Comparison of ENCODE assay signal across 13 cellular contexts in the genomic region with DNA sequence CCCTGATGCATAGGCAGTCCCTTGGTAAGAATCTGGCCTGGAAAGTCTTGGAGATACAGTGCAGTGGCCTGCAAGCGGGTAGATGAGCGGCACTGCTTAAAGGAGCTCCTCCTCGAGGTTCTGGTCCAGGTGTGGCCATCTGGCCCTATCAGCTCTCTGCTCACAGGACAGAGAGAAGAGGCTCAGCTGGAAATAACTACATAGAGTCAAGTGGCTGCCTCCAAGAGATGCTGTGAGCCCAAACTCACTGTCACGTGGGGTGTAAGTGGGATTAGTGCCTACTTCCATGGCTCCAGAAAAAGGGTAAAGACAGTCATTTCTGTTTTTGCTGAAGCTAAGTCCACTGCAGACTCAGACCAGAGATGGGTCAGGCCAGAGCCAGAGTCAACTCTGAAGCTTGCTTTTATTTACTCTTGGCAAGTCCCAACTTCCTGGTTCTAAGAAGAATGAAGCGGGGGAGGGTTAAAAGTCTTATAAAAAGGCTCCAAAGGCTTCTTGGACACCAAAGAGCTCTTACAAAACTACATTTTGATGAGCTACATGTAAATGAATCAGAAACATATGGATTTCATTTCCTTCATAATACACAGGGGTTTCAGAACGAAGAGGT.
DNase-seq lines count a peak whose midpoint lies in the region; ATAC-seq and TF ChIP-seq lines count a peak whose summit lies in the region.
"Had no signal": no experiment of that assay in that cellular context is flagged by ENCODE, and none has a peak within 500 bp of the region (broad histone marks: within the 10 kb centered on the region; RNA-seq: fewer than 3 reads in every experiment).

No MANE protein-coding gene starts in this region.

- peak overlapping the region; percentile 93 to 99 (median 96) for H3K27ac Mint-ChIP-seq in nephron
- no peak overlapping the region for H3K27ac Mint-ChIP-seq in activated T-helper 17 cell treated with anti-CD3 and anti-CD28 coated beads, Interleukin-2, amount 50 U/mL, for 72 hours
- H3K27ac Mint-ChIP-seq: activated CD8-positive, alpha-beta memory T cell treated with anti-CD3 and anti-CD28 coated beads, Interleukin-2, amount 10 ng/mL, durations not matched to agents 7 days and 5 days; B cell; naive B cell had no signal

- H3K36me3 Mint-ChIP-seq in nephron (ENCODE audit: low read depth), result peaks cover 5% of the 10 kb centered on the region
- no peaks in the 10 kb centered on the region for H3K36me3 Mint-ChIP-seq in activated T-helper 17 cell treated with anti-CD3 and anti-CD28 coated beads, Interleukin-2, amount 50 U/mL, for 72 hours (ENCODE audit: low read depth)
- H3K36me3 Mint-ChIP-seq: activated CD8-positive, alpha-beta memory T cell treated with anti-CD3 and anti-CD28 coated beads, Interleukin-2, amount 10 ng/mL, durations not matched to agents 7 days and 5 days; naive B cell had no signal

- POLR2A ChIA-PET in A673 (lab: Charles Lee; ENCODE audit: low non-redundant PET), result no interaction called here

- no peak for TF ChIP-seq CTCF in A673 (conservative IDR thresholded peaks at IDR 0.05; ENCODE audit: low read depth, low read length)
- no peak for TF ChIP-seq CTCF in nephron (IDR thresholded peaks at IDR 0.05; ENCODE audit: unreplicated experiment in 3 of 3)

- H3K27ac ChIP-seq in A673 (ENCODE audit: low read depth, low read length, poor library complexity, severe bottlenecking), result no peak overlapping the region

- no peaks in the 10 kb centered on the region for H3K36me3 ChIP-seq in A673 (ENCODE audit: insufficient read depth, low read length, poor library complexity, severe bottlenecking)

- H3K27me3 Mint-ChIP-seq in nephron (ENCODE audit: low read depth), result peaks cover 3% of the 10 kb centered on the region
- no peaks in the 10 kb centered on the region for H3K27me3 Mint-ChIP-seq in activated T-helper 17 cell treated with anti-CD3 and anti-CD28 coated beads, Interleukin-2, amount 50 U/mL, for 72 hours
- H3K27me3 Mint-ChIP-seq: activated CD8-positive, alpha-beta memory T cell treated with anti-CD3 and anti-CD28 coated beads, Interleukin-2, amount 10 ng/mL, durations not matched to agents 7 days and 5 days had no signal

- ATAC-seq in esophagus mucosa, result peak; percentile 11
- ATAC-seq in activated T-helper 17 cell treated with anti-CD3 and anti-CD28 coated beads, Interleukin-2, amount 50 U/mL, for 72 hours (replicated peaks), result no peak
- ATAC-seq in HG02970 (IDR thresholded peaks at IDR 0.05; ENCODE audit: low FRiP score, unreplicated experiment), result no peak
- ATAC-seq: activated CD8-positive, alpha-beta memory T cell treated with anti-CD3 and anti-CD28 coated beads, Interleukin-2, amount 10 ng/mL, durations not matched to agents 7 days and 5 days had no signal

- no peaks in the 10 kb centered on the region for H3K9me3 ChIP-seq in A673 (ENCODE audit: low read depth, low read length, poor library complexity, severe bottlenecking)

- H3K4me1 ChIP-seq in A673 (ENCODE audit: insufficient read depth, low read length, poor library complexity, severe bottlenecking), result no peaks in the 10 kb centered on the region

- H3K4me3 Mint-ChIP-seq in nephron, result peak overlapping the region in 2 of 3 experiments; percentile 29 to 47
- H3K4me3 Mint-ChIP-seq in activated T-helper 17 cell treated with anti-CD3 and anti-CD28 coated beads, Interleukin-2, amount 50 U/mL, for 72 hours, result no peak overlapping the region
- H3K4me3 Mint-ChIP-seq: activated CD8-positive, alpha-beta memory T cell treated with anti-CD3 and anti-CD28 coated beads, Interleukin-2, amount 10 ng/mL, durations not matched to agents 7 days and 5 days; B cell; naive B cell had no signal

- H3K4me3 ChIP-seq in A673 (ENCODE audit: low read depth, low read length, poor library complexity, severe bottlenecking), result no peak overlapping the region

- H3K4me1 Mint-ChIP-seq in nephron, result peaks cover 66% of the 10 kb centered on the region
- H3K4me1 Mint-ChIP-seq in activated T-helper 17 cell treated with anti-CD3 and anti-CD28 coated beads, Interleukin-2, amount 50 U/mL, for 72 hours, result no peaks in the 10 kb centered on the region
- H3K4me1 Mint-ChIP-seq: activated CD8-positive, alpha-beta memory T cell treated with anti-CD3 and anti-CD28 coated beads, Interleukin-2, amount 10 ng/mL, durations not matched to agents 7 days and 5 days; B cell; naive B cell had no signal

- intact Hi-C loops in A673 (cut with micrococcal nuclease; ENCODE audit: unreplicated experiment), result no loop called here

- no peaks in the 10 kb centered on the region for H3K27me3 ChIP-seq in A673 (replicated peaks; ENCODE audit: insufficient read depth, low read depth, low read length, poor library complexity)

- CTCF ChIA-PET in A673 (lab: Charles Lee), result interaction anchor here (0.9 kb wide), 1 partner anchor 39 kb away, joined by 4 read pairs; no protein-coding TSS in a partner anchor

- H3K9me3 Mint-ChIP-seq in nephron, result no peaks in the 10 kb centered on the region
- no peaks in the 10 kb centered on the region for H3K9me3 Mint-ChIP-seq in activated T-helper 17 cell treated with anti-CD3 and anti-CD28 coated beads, Interleukin-2, amount 50 U/mL, for 72 hours

- no TSS peak for BruUV-seq in A673 (replicated peaks; lab: Mats Ljungman, UMichigan)

- DNase-seq in A673 (ENCODE audit: low spot score) (peak; percentile 26), OCI-M1 (lab: John Stamatoyannopoulos, UW) (peak; percentile 1), NCI-H2107 treated with DMSO at 0.1 percent for 48 hours (lab: John Stamatoyannopoulos, UW; ENCODE audit: unreplicated experiment) (no peak), KG1 (lab: John Stamatoyannopoulos, UW) (no peak)
- DNase-seq: activated CD8-positive, alpha-beta memory T cell treated with anti-CD3 and anti-CD28 coated beads, Interleukin-2, amount 10 ng/mL, durations not matched to agents 7 days and 5 days; MV-4-11; naive B cell; SIG-M5 had no signal

Comparison
In these comparisons a context has a peak if more than half of its experiments do, and no peak if none do; other contexts are left out.
1. DNase-seq: peak in A673 (single experiment) and OCI-M1 (single experiment); none in NCI-H2107 treated with DMSO at 0.1 percent for 48 hours (single experiment) and KG1 (single experiment).